Comparison of ENCODE assay signal across 1 cellular context in genomic region chr4:15563871-15564270, GRCh38.
TF ChIP-seq lines count a peak whose summit lies in the region.

No MANE protein-coding gene starts in this region.

TF ChIP-seq in HCT116, 20 proteins besides CTCF, POLR2A, EP300 and RAD21 (continued from another document):
- peak; percentile 37 for TF ChIP-seq REST (IDR thresholded peaks at IDR 0.05; ENCODE audit: low read depth)
- no peak for TF ChIP-seq MAX (IDR thresholded peaks at IDR 0.05)
